Comparison of ENCODE assay signal across 13 cellular contexts in the genomic region with DNA sequence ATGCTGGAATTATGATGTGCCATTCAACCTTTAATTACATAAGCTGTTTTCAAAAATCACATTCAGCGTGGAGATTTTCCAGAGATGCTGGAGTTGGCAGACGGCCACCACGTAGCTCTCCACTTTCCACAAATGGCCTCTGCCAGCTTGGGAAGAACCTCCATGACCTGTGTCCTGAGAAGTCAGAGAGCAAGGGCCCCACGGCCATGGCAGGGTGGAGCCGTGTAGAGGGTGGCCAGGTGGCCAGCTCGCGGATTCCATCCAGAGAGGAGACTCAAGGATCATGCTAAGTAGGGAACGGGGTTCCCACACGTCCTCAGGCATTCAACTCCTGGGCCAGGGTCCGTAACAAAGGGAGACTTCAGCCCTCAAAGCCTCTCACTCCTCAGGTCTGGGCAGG. TPM values are rescaled to one million over a fixed set of nuclear protein-coding genes. Genes with fewer than 3 reads are reported as not detected.
DNase-seq lines count a peak whose midpoint lies in the region; ATAC-seq, FAIRE-seq and TF ChIP-seq lines count a peak whose summit lies in the region.
"Had no signal": no experiment of that assay in that cellular context is flagged by ENCODE, and none has a peak within 500 bp of the region (broad histone marks: within the 10 kb centered on the region; RNA-seq: fewer than 3 reads in every experiment).

No MANE protein-coding gene starts in this region.

- no peak for TF ChIP-seq CTCF in A549 (IDR thresholded peaks at IDR 0.05)
- no peak for TF ChIP-seq CTCF in HEK293 (tag by site-specific recombination; IDR thresholded peaks at IDR 0.05)

- POLR2A ChIA-PET in A549 (lab: Yijun Ruan, JAX): interaction anchor here (0.6 to 4.2 kb wide), 4 partner anchors 8 to 72 kb away, joined by 3 to 19 read pairs (median 4); a partner anchor contains a TSS
- POLR2A ChIA-PET in HEK293 (lab: Yijun Ruan, JAX): interaction anchor here (0.6 to 5.5 kb wide), 6 partner anchors 11 to 241 kb away, joined by 3 to 47 read pairs (median 5); a partner anchor contains a TSS

- H3K36me3 ChIP-seq in HEK293 (ENCODE audit: control insufficient read depth in 2 of 2, insufficient read depth in 1 of 2, low read length in 2 of 2) (peaks cover 0 to 60% of the 10 kb centered on the region in 2 experiments; a peak in 2 of 3 replicates), adipocyte (ENCODE audit: control insufficient read depth, insufficient read depth, low read length, severe bottlenecking) (peaks cover 16% of the 10 kb centered on the region), SJCRH30 (peaks cover 7% of the 10 kb centered on the region; the same call in 1 of the 2 replicates), neuronal stem cell (replicated peaks in 1 of 2; ENCODE audit: control insufficient read depth in 2 of 2, insufficient read depth in 2 of 2, low read length in 2 of 2) (peaks cover 15 to 29% of the 10 kb centered on the region in 2 donors)

- H2BK15ac ChIP-seq in neuronal stem cell (ENCODE audit: low read length): no peak overlapping the region

- H3K27me3 Mint-ChIP-seq in naive B cell: no peaks in the 10 kb centered on the region

- peaks cover 3% of the 10 kb centered on the region for H3K79me1 ChIP-seq in neuronal stem cell (ENCODE audit: low read depth, low read length)

- DNase-seq in A549 (ENCODE audit: low read depth in 1 of 2, low spot score in 1 of 2) (no peak), adipocyte (ENCODE audit: low read depth) (no peak), naive B cell (no peak), SJCRH30 (no peak), NCI-H345 (lab: John Stamatoyannopoulos, UW) (no peak), neuronal stem cell (ENCODE audit: low spot score) (no peak), hippocampal formation (lab: John Stamatoyannopoulos, UW) (no peak)
- DNase-seq: activated CD4-positive, CD25-positive, alpha-beta regulatory T cell; NCI-H446 had no signal

- no peak overlapping the region for H3K23ac ChIP-seq in neuronal stem cell (ENCODE audit: low read depth, low read length, poor library complexity)

- H3K9me3 Mint-ChIP-seq in naive B cell: no peaks in the 10 kb centered on the region

- H3K4me1 Mint-ChIP-seq in naive B cell: peaks cover 12 to 33% (median 22%) of the 10 kb centered on the region in 3 donors

- H4K8ac ChIP-seq in neuronal stem cell (ENCODE audit: low read depth, low read length): no peak overlapping the region

- H4K91ac ChIP-seq in neuronal stem cell (ENCODE audit: low read depth, low read length, poor library complexity): no peak overlapping the region

- H3K4me3 Mint-ChIP-seq in naive B cell: peak overlapping the region; percentile 41 to 94 (median 60)

- peak overlapping the region; percentile 90 for H3K9ac ChIP-seq in adipocyte (ENCODE audit: low read length)
- H3K9ac ChIP-seq in neuronal stem cell (ENCODE audit: low read depth, low read length, poor library complexity): no peak overlapping the region

- FAIRE-seq in A549 (lab: Jason Lieb, UNC): no peak
- FAIRE-seq: D721Med, frontal cortex, HTR-8/SVneo had no signal

- H3K27ac Mint-ChIP-seq in naive B cell: peak overlapping the region in 4 of 6 donors; percentile 60 to 85 (median 78)

- H3K4me2 ChIP-seq in A549: peak overlapping the region; percentile 81; the same call in 2 of the 3 replicates
- H3K4me2 ChIP-seq in neuronal stem cell (ENCODE audit: insufficient read depth, low read length, poor library complexity, severe bottlenecking): no peak overlapping the region

- no peak overlapping the region for H2BK12ac ChIP-seq in neuronal stem cell (ENCODE audit: low read length)

- no peak overlapping the region for H2AK5ac ChIP-seq in neuronal stem cell (ENCODE audit: low read depth, low read length)

- H3K27me3 ChIP-seq in adipocyte (replicated peaks; ENCODE audit: control insufficient read depth, insufficient read depth, low read length) (no peaks in the 10 kb centered on the region), SJCRH30 (no peaks in the 10 kb centered on the region; the same call in 1 of the 2 replicates), neuronal stem cell (ENCODE audit: control insufficient read depth in 3 of 3, insufficient read depth in 3 of 3, low read depth in 1 of 3, low read length in 3 of 3) (no peaks in the 10 kb centered on the region)

- 77% methylated on average over 7 of the region's 10 CpGs for WGBS in A549 (ENCODE audit: missing lambda C conversion rate)
- no CpG with 5 or more reads among the region's 10 CpGs for WGBS in neuronal stem cell (ENCODE audit: extremely low coverage in 2 of 2, insufficient read length in 2 of 2, insufficient replicate concordance in 1 of 2), 2 donors

- H2AFZ ChIP-seq in neuronal stem cell (ENCODE audit: low read length): no peak overlapping the region

- H3K27ac ChIP-seq in A549 (no peak overlapping the region; a peak in 1 of 6 replicates), HEK293 (ENCODE audit: extremely low read depth, low read depth, low read length) (no peak overlapping the region), SJCRH30 (no peak overlapping the region), neuronal stem cell (replicated peaks; ENCODE audit: low read length) (no peak overlapping the region)

- H3K4me3 ChIP-seq in A549: no peak overlapping the region
- H3K4me3 ChIP-seq in HEK293 (ENCODE audit: low read depth, low read length): no peak overlapping the region
- peak overlapping the region; percentile 95 for H3K4me3 ChIP-seq in adipocyte (ENCODE audit: low read length)
- no peak overlapping the region for H3K4me3 ChIP-seq in SJCRH30
- no peak overlapping the region for H3K4me3 ChIP-seq in neuronal stem cell (ENCODE audit: low read length in 2 of 2)

- H3K36me3 Mint-ChIP-seq in naive B cell: peaks cover 0 to 16% of the 10 kb centered on the region in 2 donors

- H3K4ac ChIP-seq in neuronal stem cell (ENCODE audit: low read length): no peak overlapping the region

- no peak for ATAC-seq in A549
- no peak for ATAC-seq in naive B cell (ENCODE audit: low read depth in 2 of 2)

- H3K4me1 ChIP-seq in A549 (peaks cover 12% of the 10 kb centered on the region), HEK293 (ENCODE audit: control insufficient read depth, insufficient read depth, low read length) (peaks cover 3% of the 10 kb centered on the region; the same call in 1 of the 2 replicates), adipocyte (ENCODE audit: control insufficient read depth, insufficient read depth, low read length) (peaks cover 19% of the 10 kb centered on the region), SJCRH30 (peaks cover 8% of the 10 kb centered on the region), neuronal stem cell (ENCODE audit: control insufficient read depth in 2 of 2, insufficient read depth in 1 of 2, low read depth in 1 of 2, low read length in 2 of 2) (peaks cover 5 to 11% of the 10 kb centered on the region in 2 donors)

- H3K9me3 ChIP-seq in A549: no peaks in the 10 kb centered on the region
- no peaks in the 10 kb centered on the region for H3K9me3 ChIP-seq in HEK293 (ENCODE audit: control insufficient read depth, insufficient read depth, low read depth, low read length)
- no peaks in the 10 kb centered on the region for H3K9me3 ChIP-seq in adipocyte (ENCODE audit: control insufficient read depth, low read length)
- H3K9me3 ChIP-seq in SJCRH30 (replicated peaks): no peaks in the 10 kb centered on the region
- no peaks in the 10 kb centered on the region for H3K9me3 ChIP-seq in neuronal stem cell (replicated peaks in 1 of 2; ENCODE audit: control insufficient read depth in 2 of 2, insufficient read depth in 1 of 2, low read depth in 1 of 2, low read length in 2 of 2)

- TF ChIP-seq EP300 in A549 (IDR thresholded peaks at IDR 0.05): no peak

- H2BK120ac ChIP-seq in neuronal stem cell (ENCODE audit: low read depth, low read length): no peak overlapping the region

- H3K18ac ChIP-seq in neuronal stem cell (ENCODE audit: low read length): no peak overlapping the region

- H2BK5ac ChIP-seq in neuronal stem cell (ENCODE audit: low read length): no peak overlapping the region

- no peak overlapping the region for H3K14ac ChIP-seq in neuronal stem cell (ENCODE audit: low read length)

- no peak for TF ChIP-seq POLR2A in A549 (IDR thresholded peaks at IDR 0.05; ENCODE audit: low read length)

- TF ChIP-seq RAD21 in A549 (conservative IDR thresholded peaks at IDR 0.05 in 1 of 2, IDR thresholded peaks at IDR 0.05 in 1 of 2): no peak

- CTCF ChIA-PET in A549 (lab: Yijun Ruan, JAX) (interaction anchor here (0.7 to 3.4 kb wide), 6 partner anchors 9 to 68 kb away, joined by 3 to 23 read pairs (median 4); a partner anchor contains a TSS), HEK293 (lab: Yijun Ruan, JAX) (interaction anchor here (0.6 to 5.6 kb wide), 12 partner anchors 9 to 541 kb away, joined by 3 to 52 read pairs (median 4); no protein-coding TSS in a partner anchor)

RNA-seq across cellular contexts. Expression of a gene that starts 1.3 kb away (rescaled TPM):
- polyA plus RNA-seq in A549 (2011; rRNA removed) (38.9 and 39.9 TPM in 2 replicates), A549 (2017; fragmentation: RNase III; extraction: RNeasy Plus Mini Kit Qiagen cat#74134 plus additional on column Dnase treatment) (45.6 to 48.1 TPM (median 46.9 TPM) in 3 replicates), naive B cell (ENCODE audit: low read depth in 6 of 6) (1 to 10 TPM in 5 of 6 donors, not detected in 1; 3.8 to 7.9 (median 4.3) TPM)
- 84.8 and 93.4 TPM in 2 replicates for polyA plus RNA-seq in A549 (2012; cell fraction: cytosol; rRNA removed)
- 123 and 128 TPM in 2 replicates for polyA plus RNA-seq in A549 (2012; cell fraction: nucleus; rRNA removed)
- 30.3 and 35.6 TPM in 2 replicates for polyA minus RNA-seq in A549 (2011; rRNA and poly(A)+ RNA removed)
- 31.5 and 34.9 TPM in 2 replicates for total RNA-seq in SJCRH30 (2014; rRNA removed; shearing (Covaris generic))
- polyA plus RNA-seq in neuronal stem cell (2013, experiment 1 of 2): 24.0 TPM
- polyA plus RNA-seq in neuronal stem cell (2013, experiment 2 of 2): 26.2 TPM

RNA-seq across cellular contexts. Expression of a gene that starts 10.9 kb away (rescaled TPM):
- polyA plus RNA-seq in A549 (2011; rRNA removed) (17.8 and 26.0 TPM in 2 replicates), A549 (2017; fragmentation: RNase III; extraction: RNeasy Plus Mini Kit Qiagen cat#74134 plus additional on column Dnase treatment) (43.8 to 49.2 TPM (median 46.7 TPM) in 3 replicates), naive B cell (ENCODE audit: low read depth in 6 of 6) (10 to 100 TPM; 45.3 to 77.4 (median 67.3) TPM)
- 39.3 and 56.7 TPM in 2 replicates for polyA plus RNA-seq in A549 (2012; cell fraction: cytosol; rRNA removed)
- polyA plus RNA-seq in A549 (2012; cell fraction: nucleus; rRNA removed): 67.9 and 84.5 TPM in 2 replicates
- 17.8 and 25.3 TPM in 2 replicates for polyA minus RNA-seq in A549 (2011; rRNA and poly(A)+ RNA removed)
- total RNA-seq in SJCRH30 (2014; rRNA removed; shearing (Covaris generic)): 61.2 and 66.8 TPM in 2 replicates
- 66.5 TPM for polyA plus RNA-seq in neuronal stem cell (2013, experiment 1 of 2)
- polyA plus RNA-seq in neuronal stem cell (2013, experiment 2 of 2): 66.6 TPM

RNA-seq across cellular contexts. Expression of a gene that starts 23.4 kb away (rescaled TPM):
- 18.0 and 18.9 TPM in 2 replicates for polyA plus RNA-seq in A549 (2011; rRNA removed)
- polyA plus RNA-seq in A549 (2012; cell fraction: cytosol; rRNA removed): 7.9 and 9.7 TPM in 2 replicates
- 8.1 and 9.5 TPM in 2 replicates for polyA plus RNA-seq in A549 (2012; cell fraction: nucleus; rRNA removed)
- 9.7 to 11.5 TPM (median 10.9 TPM) in 3 replicates for polyA plus RNA-seq in A549 (2017; fragmentation: RNase III; extraction: RNeasy Plus Mini Kit Qiagen cat#74134 plus additional on column Dnase treatment)
- polyA minus RNA-seq in A549 (2011; rRNA and poly(A)+ RNA removed): 10.6 and 12.6 TPM in 2 replicates
- 10 to 100 TPM; 16.0 to 42.2 (median 27.7) TPM for polyA plus RNA-seq in naive B cell (ENCODE audit: low read depth in 6 of 6)
- 8.8 and 9.2 TPM in 2 replicates for total RNA-seq in SJCRH30 (2014; rRNA removed; shearing (Covaris generic))
- polyA plus RNA-seq in neuronal stem cell (2013, experiment 1 of 2): 16.0 TPM
- 15.8 TPM for polyA plus RNA-seq in neuronal stem cell (2013, experiment 2 of 2)

RNA-seq across cellular contexts. Expression of a gene that starts 23.7 kb away (rescaled TPM):
- polyA plus RNA-seq in A549 (2011; rRNA removed) (34.0 and 41.0 TPM in 2 replicates), A549 (2017; fragmentation: RNase III; extraction: RNeasy Plus Mini Kit Qiagen cat#74134 plus additional on column Dnase treatment) (25.4 to 29.2 TPM (median 26.3 TPM) in 3 replicates), naive B cell (ENCODE audit: low read depth in 6 of 6) (100 to 1,000 TPM in 2 of 6 donors, 10 to 100 TPM in 4; 64.4 to 110 (median 89.0) TPM)
- polyA plus RNA-seq in A549 (2012; cell fraction: cytosol; rRNA removed): 32.4 and 33.3 TPM in 2 replicates
- 14.6 and 24.5 TPM in 2 replicates for polyA plus RNA-seq in A549 (2012; cell fraction: nucleus; rRNA removed)
- polyA minus RNA-seq in A549 (2011; rRNA and poly(A)+ RNA removed): 7.8 and 9.3 TPM in 2 replicates
- 50.2 and 53.1 TPM in 2 replicates for total RNA-seq in SJCRH30 (2014; rRNA removed; shearing (Covaris generic))
- 27.2 TPM for polyA plus RNA-seq in neuronal stem cell (2013, experiment 1 of 2)
- polyA plus RNA-seq in neuronal stem cell (2013, experiment 2 of 2): 27.3 TPM

RNA-seq across cellular contexts. Expression of a gene that starts 58.6 kb away (rescaled TPM):
- 16.0 and 18.4 TPM in 2 replicates for polyA plus RNA-seq in A549 (2011; rRNA removed)
- 6.9 and 7.3 TPM in 2 replicates for polyA plus RNA-seq in A549 (2012; cell fraction: cytosol; rRNA removed)
- polyA plus RNA-seq in A549 (2012; cell fraction: nucleus; rRNA removed): 6.4 and 8.1 TPM in 2 replicates
- polyA plus RNA-seq in A549 (2017; fragmentation: RNase III; extraction: RNeasy Plus Mini Kit Qiagen cat#74134 plus additional on column Dnase treatment): 16.3 to 18.4 TPM (median 16.4 TPM) in 3 replicates
- 12.6 and 13.9 TPM in 2 replicates for polyA minus RNA-seq in A549 (2011; rRNA and poly(A)+ RNA removed)
- polyA plus RNA-seq in naive B cell (ENCODE audit: low read depth in 6 of 6): 10 to 100 TPM; 15.5 to 74.6 (median 46.1) TPM
- total RNA-seq in SJCRH30 (2014; rRNA removed; shearing (Covaris generic)): 62.4 and 65.9 TPM in 2 replicates
- polyA plus RNA-seq in neuronal stem cell (2013, experiment 1 of 2): 16.5 TPM
- 17.6 TPM for polyA plus RNA-seq in neuronal stem cell (2013, experiment 2 of 2)

Comparison
In these comparisons a context has a peak if more than half of its experiments do, and no peak if none do; other contexts are left out.
1. RNA of a gene that starts 1.3 kb away (polyA plus RNA-seq): 38.9 to 128 TPM in A549; 3.8 to 7.9 TPM in naive B cell; every median in the first group is over 4 times any median in the second.